In genomic region chr16:48608871-48609452, GRCh38 we compare ENCODE assay signal across 8 cellular contexts. TPM values are rescaled to one million over a fixed set of nuclear protein-coding genes. Genes with fewer than 3 reads are reported as not detected.
DNase-seq lines count a peak whose midpoint lies in the region; ATAC-seq lines count a peak whose summit lies in the region.

No MANE protein-coding gene starts in this region.

- H3K9me3 ChIP-seq in iPS-18c (ENCODE audit: control insufficient read depth, insufficient read depth, low read length) (no peaks in the 10 kb centered on the region), subcutaneous abdominal adipose tissue (ENCODE audit: control insufficient read depth in 5 of 5, low read length in 5 of 5) (no peaks in the 10 kb centered on the region)

- intact Hi-C loops in activated CD4-positive, alpha-beta T cell treated with anti-CD3 and anti-CD28 coated beads for 36 hours (cut with DNase I, micrococcal nuclease): loop anchor here in 1 of 2 experiments (1.0 to 10.0 kb wide), 3 partner anchors 13 to 1546 kb away; partner anchors contain the start of gene TENT4B

- no peak for ATAC-seq in activated CD4-positive, alpha-beta T cell treated with anti-CD3 and anti-CD28 coated beads for 36 hours
- no peak for ATAC-seq in activated CD8-positive, alpha-beta T cell treated with anti-CD3 and anti-CD28 coated beads, Interleukin-2, amount 10 ng/mL, durations not matched to agents 7 days and 5 days
- no peak for ATAC-seq in GM21619 (IDR thresholded peaks at IDR 0.05; ENCODE audit: unreplicated experiment)

- H3K9me3 Mint-ChIP-seq in activated CD4-positive, alpha-beta T cell treated with anti-CD3 and anti-CD28 coated beads for 36 hours (ENCODE audit: low read depth): no peaks in the 10 kb centered on the region
- no peaks in the 10 kb centered on the region for H3K9me3 Mint-ChIP-seq in activated CD8-positive, alpha-beta T cell treated with anti-CD3 and anti-CD28 coated beads, Interleukin-2, amount 10 ng/mL, durations not matched to agents 7 days and 5 days (ENCODE audit: insufficient read depth)

- no peaks in the 10 kb centered on the region for H3K27me3 ChIP-seq in subcutaneous abdominal adipose tissue (ENCODE audit: control insufficient read depth in 5 of 5, insufficient read depth in 4 of 5, low read length in 5 of 5)

- no peaks in the 10 kb centered on the region for H3K36me3 ChIP-seq in subcutaneous abdominal adipose tissue (ENCODE audit: control insufficient read depth in 5 of 5, insufficient read depth in 5 of 5, low read length in 5 of 5)

- H3K4me3 ChIP-seq in iPS-18c (ENCODE audit: insufficient read depth, low read depth, low read length) (peak overlapping the region; percentile 86), subcutaneous abdominal adipose tissue (ENCODE audit: low read depth in 1 of 5, low read length in 5 of 5) (peak overlapping the region; percentile 90 to 100 (median 95))

- no peak overlapping the region for H3K4me3 Mint-ChIP-seq in activated CD4-positive, alpha-beta T cell treated with anti-CD3 and anti-CD28 coated beads for 36 hours
- no peak overlapping the region for H3K4me3 Mint-ChIP-seq in activated CD8-positive, alpha-beta T cell treated with anti-CD3 and anti-CD28 coated beads, Interleukin-2, amount 10 ng/mL, durations not matched to agents 7 days and 5 days

- CTCF ChIA-PET in activated CD4-positive, alpha-beta T cell treated with anti-CD3 and anti-CD28 coated beads for 36 hours (lab: Charles Lee): interaction anchor here (1.0 kb wide), 1 partner anchor 21 kb away, joined by 3 read pairs; no protein-coding TSS in a partner anchor
- CTCF ChIA-PET in activated CD8-positive, alpha-beta T cell treated with anti-CD3 and anti-CD28 coated beads, Interleukin-2, amount 10 ng/mL, durations not matched to agents 7 days and 5 days (lab: Charles Lee): interaction anchor here (1.0 to 3.3 kb wide), 3 partner anchors 9 to 21 kb away, joined by 3 to 28 read pairs (median 4); no protein-coding TSS in a partner anchor

- peak; percentile 36 for DNase-seq in activated CD4-positive, alpha-beta T cell treated with anti-CD3 and anti-CD28 coated beads for 36 hours
- DNase-seq in activated CD4-positive, alpha-beta T cell treated with anti-CD3 and anti-CD28 coated beads, Interleukin-2, amount 50 U/mL, for 4 hours: no peak
- no peak for DNase-seq in activated CD8-positive, alpha-beta T cell treated with anti-CD3 and anti-CD28 coated beads, Interleukin-2, amount 10 ng/mL, durations not matched to agents 7 days and 5 days
- no peak for DNase-seq in NCI-H345 treated with DMSO at 0.1 percent for 48 hours (lab: John Stamatoyannopoulos, UW; ENCODE audit: unreplicated experiment)
- no peak for DNase-seq in EL

- peak overlapping the region; percentile 81 to 91 (median 89) for H3K9ac ChIP-seq in subcutaneous abdominal adipose tissue (ENCODE audit: low read length in 5 of 5)

- H3K36me3 Mint-ChIP-seq in activated CD4-positive, alpha-beta T cell treated with anti-CD3 and anti-CD28 coated beads for 36 hours (ENCODE audit: low read depth): peaks cover 13% of the 10 kb centered on the region
- H3K36me3 Mint-ChIP-seq in activated CD8-positive, alpha-beta T cell treated with anti-CD3 and anti-CD28 coated beads, Interleukin-2, amount 10 ng/mL, durations not matched to agents 7 days and 5 days (ENCODE audit: low read depth): peaks cover 9% of the 10 kb centered on the region

- peaks cover 11 to 78% (median 65%) of the 10 kb centered on the region in 5 donors for H3K4me1 ChIP-seq in subcutaneous abdominal adipose tissue (ENCODE audit: control insufficient read depth in 5 of 5, insufficient read depth in 5 of 5, low read length in 5 of 5)

- H3K27me3 Mint-ChIP-seq in activated CD4-positive, alpha-beta T cell treated with anti-CD3 and anti-CD28 coated beads for 36 hours: no peaks in the 10 kb centered on the region
- H3K27me3 Mint-ChIP-seq in activated CD8-positive, alpha-beta T cell treated with anti-CD3 and anti-CD28 coated beads, Interleukin-2, amount 10 ng/mL, durations not matched to agents 7 days and 5 days (ENCODE audit: low read depth): no peaks in the 10 kb centered on the region

- no peak overlapping the region for H3K27ac Mint-ChIP-seq in activated CD4-positive, alpha-beta T cell treated with anti-CD3 and anti-CD28 coated beads for 36 hours
- peak overlapping the region; percentile 92 for H3K27ac Mint-ChIP-seq in activated CD8-positive, alpha-beta T cell treated with anti-CD3 and anti-CD28 coated beads, Interleukin-2, amount 10 ng/mL, durations not matched to agents 7 days and 5 days

- peak overlapping the region; percentile 98 for H3K27ac ChIP-seq in subcutaneous abdominal adipose tissue (ENCODE audit: low read depth, low read length)

- H3K4me1 Mint-ChIP-seq in activated CD4-positive, alpha-beta T cell treated with anti-CD3 and anti-CD28 coated beads for 36 hours: peaks cover 38% of the 10 kb centered on the region
- peaks cover 36% of the 10 kb centered on the region for H3K4me1 Mint-ChIP-seq in activated CD8-positive, alpha-beta T cell treated with anti-CD3 and anti-CD28 coated beads, Interleukin-2, amount 10 ng/mL, durations not matched to agents 7 days and 5 days (ENCODE audit: low read depth)

- POLR2A ChIA-PET in activated CD4-positive, alpha-beta T cell treated with anti-CD3 and anti-CD28 coated beads for 36 hours (lab: Charles Lee): no interaction called here
- POLR2A ChIA-PET in activated CD8-positive, alpha-beta T cell treated with anti-CD3 and anti-CD28 coated beads, Interleukin-2, amount 10 ng/mL, durations not matched to agents 7 days and 5 days (lab: Charles Lee): interaction anchor here (0.5 to 2.0 kb wide), 7 partner anchors 8 to 243 kb away, joined by 3 to 8 read pairs (median 6); no protein-coding TSS in a partner anchor

RNA-seq across cellular contexts. Expression of gene N4BP1, which starts 1.0 kb away (rescaled TPM):
- total RNA-seq in activated CD4-positive, alpha-beta T cell treated with anti-CD3 and anti-CD28 coated beads for 36 hours: 10 to 100 TPM; 49.2 to 69.4 TPM
- 10 to 100 TPM; 56.1 to 59.1 TPM for total RNA-seq in activated CD8-positive, alpha-beta T cell treated with anti-CD3 and anti-CD28 coated beads, Interleukin-2, amount 10 ng/mL, durations not matched to agents 7 days and 5 days
